In genomic region chr20:1830240-1830639, GRCh38 we compare ENCODE assay signal across 10 cellular contexts.
DNase-seq lines count a peak whose midpoint lies in the region; ATAC-seq and TF ChIP-seq lines count a peak whose summit lies in the region.
"Had no signal": no experiment of that assay in that cellular context is flagged by ENCODE, and none has a peak within 500 bp of the region (broad histone marks: within the 10 kb centered on the region; RNA-seq: fewer than 3 reads in every experiment).

No MANE protein-coding gene starts in this region.

- H3K4me1 ChIP-seq in mucosa of descending colon (ENCODE audit: low read depth), result no peaks in the 10 kb centered on the region
- H3K4me1 ChIP-seq: HAP-1 had no signal

- no peaks in the 10 kb centered on the region for H3K36me3 ChIP-seq in mucosa of descending colon (ENCODE audit: low read depth)
- H3K36me3 ChIP-seq: HAP-1 had no signal

- intact Hi-C loops in mucosa of descending colon (cut with DNase I, micrococcal nuclease), result no loop called here

- DNase-seq in AG09309 (ENCODE audit: low read depth), result peak; percentile 91
- peak; percentile 44 for DNase-seq in NCI-H69 (lab: John Stamatoyannopoulos, UW)
- DNase-seq in epithelial cell of prostate (ENCODE audit: low read depth, low spot score), result peak; percentile 99
- DNase-seq in middle frontal gyrus (ENCODE audit: extremely low spot score, low spot score), result peak; percentile 33
- no peak for DNase-seq in mucosa of descending colon
- no peak for DNase-seq in stimulated activated CD4-positive, alpha-beta T cell treated with anti-CD3 and anti-CD28 coated beads, Interleukin-4, amount 100 ng/mL, for 1 hour
- DNase-seq: NCI-H1417 treated with DMSO at 0.1 percent for 48 hours had no signal

- H3K4me3 ChIP-seq in AG09309 (ENCODE audit: control insufficient read depth, low read depth, low read length) (no peak overlapping the region), mucosa of descending colon (no peak overlapping the region)
- H3K4me3 ChIP-seq: HAP-1 had no signal

- no peaks in the 10 kb centered on the region for H3K9me3 ChIP-seq in mucosa of descending colon
- H3K9me3 ChIP-seq: HAP-1 had no signal

- ATAC-seq in GM19397 (IDR thresholded peaks at IDR 0.05; ENCODE audit: unreplicated experiment) (no peak), mucosa of descending colon (no peak), GM18870 (IDR thresholded peaks at IDR 0.05; ENCODE audit: unreplicated experiment) (no peak)

- peak overlapping the region; percentile 97 for H3K27ac ChIP-seq in epithelial cell of prostate

- TF ChIP-seq CTCF in AG09309 (IDR thresholded peaks at IDR 0.05; ENCODE audit: control insufficient read depth, insufficient read depth, low read depth, low read length, missing control alignments) (no peak), mucosa of descending colon (IDR thresholded peaks at IDR 0.05) (no peak)

Comparison
In these comparisons a context has a peak if more than half of its experiments do, and no peak if none do; other contexts are left out.
1. DNase-seq: peak in AG09309 (single experiment), NCI-H69 (single experiment), epithelial cell of prostate (single experiment) and middle frontal gyrus (single experiment); none in mucosa of descending colon (0 of 3) and stimulated activated CD4-positive, alpha-beta T cell treated with anti-CD3 and anti-CD28 coated beads, Interleukin-4, amount 100 ng/mL, for 1 hour (single experiment).